ENCODE assay signal across 8 cellular contexts in genomic region chr9:19464061-19464763, GRCh38. TPM values are rescaled to one million over a fixed set of nuclear protein-coding genes. Genes with fewer than 3 reads are reported as not detected.
DNase-seq lines count a peak whose midpoint lies in the region; ATAC-seq and TF ChIP-seq lines count a peak whose summit lies in the region.

No MANE protein-coding gene starts in this region.

- H3K9me3 ChIP-seq in A673 (ENCODE audit: low read depth, low read length, poor library complexity, severe bottlenecking) (no peaks in the 10 kb centered on the region), right lobe of liver (no peaks in the 10 kb centered on the region)

- H3K4me3 ChIP-seq in A673 (ENCODE audit: low read depth, low read length, poor library complexity, severe bottlenecking) (peak overlapping the region; percentile 44), right lobe of liver (peak overlapping the region; percentile 46 to 60 (median 53))

- TF ChIP-seq POLR2A in right lobe of liver (IDR thresholded peaks at IDR 0.05): no peak

- POLR2A ChIA-PET in A673 (lab: Charles Lee; ENCODE audit: low non-redundant PET): no interaction called here

- no peaks in the 10 kb centered on the region for H3K9me3 Mint-ChIP-seq in activated T-helper 17 cell treated with anti-CD3 and anti-CD28 coated beads, Interleukin-2, amount 50 U/mL, for 72 hours

- CTCF ChIA-PET in A673 (lab: Charles Lee): interaction anchor here (0.7 to 1.3 kb wide), 5 partner anchors 37 to 1646 kb away, joined by 3 to 16 read pairs (median 3); no protein-coding TSS in a partner anchor

- no peaks in the 10 kb centered on the region for H3K36me3 Mint-ChIP-seq in activated T-helper 17 cell treated with anti-CD3 and anti-CD28 coated beads, Interleukin-2, amount 50 U/mL, for 72 hours (ENCODE audit: low read depth)

- H3K27ac ChIP-seq in A673 (ENCODE audit: low read depth, low read length, poor library complexity, severe bottlenecking) (no peak overlapping the region), right lobe of liver (no peak overlapping the region)

- no peaks in the 10 kb centered on the region for H3K4me1 ChIP-seq in A673 (ENCODE audit: insufficient read depth, low read length, poor library complexity, severe bottlenecking)
- H3K4me1 ChIP-seq in right lobe of liver: peaks cover 0 to 8% (median 0%) of the 10 kb centered on the region in 4 donors

- TF ChIP-seq CTCF in A673 (conservative IDR thresholded peaks at IDR 0.05; ENCODE audit: low read depth, low read length): no peak
- TF ChIP-seq CTCF in right lobe of liver (IDR thresholded peaks at IDR 0.05): no peak

- H3K27me3 ChIP-seq in A673 (replicated peaks; ENCODE audit: insufficient read depth, low read depth, low read length, poor library complexity) (no peaks in the 10 kb centered on the region), right lobe of liver (no peaks in the 10 kb centered on the region)

- H3K27me3 Mint-ChIP-seq in activated T-helper 17 cell treated with anti-CD3 and anti-CD28 coated beads, Interleukin-2, amount 50 U/mL, for 72 hours: no peaks in the 10 kb centered on the region

- peak overlapping the region; percentile 76 for H3K4me3 Mint-ChIP-seq in activated T-helper 17 cell treated with anti-CD3 and anti-CD28 coated beads, Interleukin-2, amount 50 U/mL, for 72 hours

- ATAC-seq in GM21723 (IDR thresholded peaks at IDR 0.05; ENCODE audit: unreplicated experiment) (peak; percentile 15), right lobe of liver (no peak)
- no peak for ATAC-seq in activated T-helper 17 cell treated with anti-CD3 and anti-CD28 coated beads, Interleukin-2, amount 50 U/mL, for 72 hours (replicated peaks)

- WGBS in right lobe of liver (ENCODE audit: insufficient coverage, low coverage, low lambda C conversion rate, missing lambda C conversion rate): 53% methylated on average over 7 of the region's 23 CpGs

- in situ Hi-C loops in ACHN (cut with HindIII; ENCODE audit: low pct_ligation_motif_present, low pct_unique_long_range_greater_than_20kb, low sequenced_read_pairs): no loop called here

- intact Hi-C loops in A673 (cut with micrococcal nuclease; ENCODE audit: unreplicated experiment): no loop called here
- intact Hi-C loops in right lobe of liver (cut with DNase I): no loop called here

- DNase-seq in A673 (ENCODE audit: low spot score) (no peak), right lobe of liver (no peak), NCI-H226 (no peak), GOT3 (lab: John Stamatoyannopoulos, UW) (no peak), ACHN (no peak), HUDEP-2 (lab: John Stamatoyannopoulos, UW; ENCODE audit: unreplicated experiment in 76 of 76) (no peak)

- H3K36me3 ChIP-seq in A673 (ENCODE audit: insufficient read depth, low read length, poor library complexity, severe bottlenecking) (no peaks in the 10 kb centered on the region), right lobe of liver (no peaks in the 10 kb centered on the region)

- peak overlapping the region; percentile 17 for H3K27ac Mint-ChIP-seq in activated T-helper 17 cell treated with anti-CD3 and anti-CD28 coated beads, Interleukin-2, amount 50 U/mL, for 72 hours

- peaks cover 6% of the 10 kb centered on the region for H3K4me1 Mint-ChIP-seq in activated T-helper 17 cell treated with anti-CD3 and anti-CD28 coated beads, Interleukin-2, amount 50 U/mL, for 72 hours

- no TSS peak for BruUV-seq in A673 (replicated peaks; lab: Mats Ljungman, UMichigan)

RNA-seq across cellular contexts. Expression of gene ACER2, which starts 55.4 kb away (rescaled TPM):
- total RNA-seq in A673 (2021) (0.70 and 0.84 TPM in 2 replicates), right lobe of liver (1 to 10 TPM; 1.8 to 9.1 (median 3.7) TPM)
- total RNA-seq in activated T-helper 17 cell treated with anti-CD3 and anti-CD28 coated beads, Interleukin-2, amount 50 U/mL, for 72 hours: 1 to 10 TPM; 2.9 to 3.1 TPM
